In the genomic region with DNA sequence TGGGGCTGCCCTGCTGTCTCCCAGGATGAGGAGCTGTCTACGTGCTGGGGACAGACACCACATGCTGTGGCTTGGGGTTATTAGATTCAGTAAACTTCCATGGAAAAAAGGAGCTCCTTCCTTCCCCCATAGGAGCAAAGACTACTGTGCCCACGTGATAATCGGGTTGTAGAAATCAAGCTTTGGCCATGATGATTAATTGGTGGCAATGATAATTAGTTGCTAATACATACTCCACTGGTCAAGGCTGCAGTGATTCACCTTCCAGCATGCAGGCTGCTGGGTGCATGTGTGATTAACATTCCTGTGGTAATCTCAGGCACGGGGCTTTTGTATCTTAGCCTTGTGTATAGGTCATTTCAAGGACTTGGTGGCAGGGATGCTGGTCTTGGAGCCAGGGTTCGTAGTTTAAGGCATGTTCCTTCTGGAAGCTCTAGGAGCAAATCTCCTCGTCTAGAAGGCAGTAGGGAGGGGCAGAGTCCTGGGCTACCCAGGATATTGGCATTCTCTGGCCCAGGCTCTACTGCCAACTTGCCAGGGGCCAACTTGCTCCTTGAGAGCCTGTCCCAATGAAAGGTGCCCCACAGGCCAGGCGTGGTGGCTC, we compare ENCODE assay signal across 16 cellular contexts. TPM values are rescaled to one million over a fixed set of nuclear protein-coding genes. Genes with fewer than 3 reads are reported as not detected.
DNase-seq lines count a peak whose midpoint lies in the region; ATAC-seq and TF ChIP-seq lines count a peak whose summit lies in the region.
"Had no signal": no experiment of that assay in that cellular context is flagged by ENCODE, and none has a peak within 500 bp of the region (broad histone marks: within the 10 kb centered on the region; RNA-seq: fewer than 3 reads in every experiment).

No MANE protein-coding gene starts in this region.

- peak overlapping the region; percentile 0 for H2AK9ac ChIP-seq in IMR-90 (replicated peaks; ENCODE audit: low read depth, low read length, poor library complexity)

- TF ChIP-seq RAD21 in IMR-90 (IDR thresholded peaks at IDR 0.05; ENCODE audit: low read length), result no peak

- H2AK5ac ChIP-seq in IMR-90 (ENCODE audit: low read depth, low read length), result peak overlapping the region; percentile 63

- no peaks in the 10 kb centered on the region for H3K9me3 Mint-ChIP-seq in stimulated activated effector memory CD8-positive, alpha-beta T cell treated with anti-CD3 and anti-CD28 coated beads, Interleukin-12 subunit alpha, Interleukin-12 subunit beta, amount 100 ng/mL, for 72 hours
- H3K9me3 Mint-ChIP-seq: activated naive CD4-positive, alpha-beta T cell treated with anti-CD3 and anti-CD28 coated beads, Interleukin-2, amount 50 U/mL, for 72 hours had no signal

- intact Hi-C loops in IMR-90 (cut with micrococcal nuclease), result no loop called here

- H3K4ac ChIP-seq in IMR-90 (ENCODE audit: low read depth, low read length), result peak overlapping the region; percentile 53

- H4K5ac ChIP-seq in IMR-90 (ENCODE audit: low read depth, low read length), result no peak overlapping the region

- in situ Hi-C loops in IMR-90 (cut with MboI; ENCODE audit: low sequenced_read_pairs) (no loop called here), astrocyte of the cerebellum (cut with HindIII; ENCODE audit: low sequenced_read_pairs) (no loop called here)

- BruUV-seq in IMR-90 (replicated peaks; lab: Mats Ljungman, UMichigan), result no TSS peak

- dilution Hi-C loops in IMR-90 (cut with HindIII; ENCODE audit: low sequenced_read_pairs, unreplicated experiment), result no loop called here

- H3K9me1 ChIP-seq in IMR-90 (ENCODE audit: insufficient read depth, low read length), result peaks cover 15% of the 10 kb centered on the region; the same call in 1 of the 2 replicates

- CTCF ChIA-PET in IMR-90 (lab: Yijun Ruan, JAX), result interaction anchor here (1.6 kb wide), 1 partner anchor 53 kb away, joined by 3 read pairs; no protein-coding TSS in a partner anchor

- peaks cover 7% of the 10 kb centered on the region for H3K4me1 ChIP-seq in IMR-90 (ENCODE audit: control insufficient read depth, insufficient read depth, low read length)
- H3K4me1 ChIP-seq: left ventricle myocardium inferior, upper lobe of left lung had no signal

- H3K14ac ChIP-seq in IMR-90 (replicated peaks; ENCODE audit: low read depth, low read length), result peak overlapping the region; percentile 27

- H3K9me3 ChIP-seq in IMR-90 (ENCODE audit: control insufficient read depth, insufficient read depth, low read length), result no peaks in the 10 kb centered on the region
- H3K9me3 ChIP-seq: upper lobe of left lung had no signal

- H3K9ac ChIP-seq in IMR-90 (ENCODE audit: low read depth, low read length), result no peak overlapping the region

- peak overlapping the region in 1 of 2 experiments; percentile 26; a peak in 1 of 4 replicates for H4K8ac ChIP-seq in IMR-90 (ENCODE audit: low read depth in 2 of 2, low read length in 2 of 2)

- H2BK120ac ChIP-seq in IMR-90 (ENCODE audit: low read depth, low read length), result peak overlapping the region; percentile 48

- no peak overlapping the region for H3K27ac Mint-ChIP-seq in stimulated activated effector memory CD8-positive, alpha-beta T cell treated with anti-CD3 and anti-CD28 coated beads, Interleukin-12 subunit alpha, Interleukin-12 subunit beta, amount 100 ng/mL, for 72 hours
- H3K27ac Mint-ChIP-seq: progenitor cell of endocrine pancreas had no signal

- no peak overlapping the region for H3K56ac ChIP-seq in IMR-90 (ENCODE audit: extremely low read depth, insufficient read depth, low read length)

- no peak overlapping the region for H3K4me3 Mint-ChIP-seq in stimulated activated effector memory CD8-positive, alpha-beta T cell treated with anti-CD3 and anti-CD28 coated beads, Interleukin-12 subunit alpha, Interleukin-12 subunit beta, amount 100 ng/mL, for 72 hours
- H3K4me3 Mint-ChIP-seq: IgD-negative memory B cell had no signal

- DNase-seq in AG09319 (ENCODE audit: extremely low read depth, low read depth), result peak; percentile 63
- DNase-seq in IMR-90, result peak; percentile 84
- DNase-seq in astrocyte of the cerebellum (ENCODE audit: low read depth), result peak; percentile 78
- DNase-seq in kidney epithelial cell (ENCODE audit: low read depth), result peak; percentile 84
- no peak for DNase-seq in NCI-H2029 (lab: John Stamatoyannopoulos, UW)
- no peak for DNase-seq in KG1 (lab: John Stamatoyannopoulos, UW)
- DNase-seq in DMS79 (lab: John Stamatoyannopoulos, UW), result no peak
- no peak for DNase-seq in stimulated activated effector memory CD8-positive, alpha-beta T cell treated with anti-CD3 and anti-CD28 coated beads, Interleukin-12 subunit alpha, Interleukin-12 subunit beta, amount 100 ng/mL, for 72 hours (ENCODE audit: low spot score in 2 of 2)
- DNase-seq: activated CD4-positive, alpha-beta T cell treated with anti-CD3 and anti-CD28 coated beads, Interleukin-2, amount 50 U/mL, for 1 hour; left ventricle myocardium inferior; SIG-M5; upper lobe of left lung had no signal

- no peaks in the 10 kb centered on the region for H3K27me3 ChIP-seq in IMR-90 (ENCODE audit: control insufficient read depth, insufficient read depth, low read length)
- no peaks in the 10 kb centered on the region for H3K27me3 ChIP-seq in kidney epithelial cell (ENCODE audit: control insufficient read depth, insufficient read depth, low read length)
- H3K27me3 ChIP-seq: upper lobe of left lung had no signal

- H3K4me1 Mint-ChIP-seq in stimulated activated effector memory CD8-positive, alpha-beta T cell treated with anti-CD3 and anti-CD28 coated beads, Interleukin-12 subunit alpha, Interleukin-12 subunit beta, amount 100 ng/mL, for 72 hours, result peaks cover 8% of the 10 kb centered on the region

- ATAC-seq in IMR-90 (ENCODE audit: low read depth), result peak; percentile 83
- no peak for ATAC-seq in stimulated activated effector memory CD8-positive, alpha-beta T cell treated with anti-CD3 and anti-CD28 coated beads, Interleukin-12 subunit alpha, Interleukin-12 subunit beta, amount 100 ng/mL, for 72 hours
- ATAC-seq: activated naive CD4-positive, alpha-beta T cell treated with anti-CD3 and anti-CD28 coated beads, Interleukin-2, amount 50 U/mL, for 72 hours had no signal

- no peak overlapping the region for H3K18ac ChIP-seq in IMR-90 (ENCODE audit: low read depth, low read length)

- WGBS in IMR-90 (ENCODE audit: extremely low coverage in 2 of 2, insufficient read length in 1 of 2), 2 experiments, result 100% methylated on average over 1 of the region's 7 CpGs; no CpG with 5 or more reads in 1 of the 2 experiments

- H4K20me1 ChIP-seq in IMR-90 (ENCODE audit: insufficient read depth, low read length), result no peaks in the 10 kb centered on the region

- H3K4me3 ChIP-seq in IMR-90 (ENCODE audit: insufficient read depth, low read depth, low read length), result no peak overlapping the region
- H3K4me3 ChIP-seq in astrocyte of the cerebellum (ENCODE audit: low read depth, low read length), result no peak overlapping the region
- H3K4me3 ChIP-seq in kidney epithelial cell (ENCODE audit: low read depth, low read length), result no peak overlapping the region
- H3K4me3 ChIP-seq: left ventricle myocardium inferior, upper lobe of left lung had no signal

- no peaks in the 10 kb centered on the region for H3K79me1 ChIP-seq in IMR-90 (ENCODE audit: low read depth in 1 of 2, low read length in 2 of 2)

- TF ChIP-seq CTCF in AG09319 (IDR thresholded peaks at IDR 0.05; ENCODE audit: low read depth, low read length), result no peak
- TF ChIP-seq CTCF in IMR-90 (conservative IDR thresholded peaks at IDR 0.05; ENCODE audit: low read depth, low read length), result no peak
- no peak for TF ChIP-seq CTCF in astrocyte of the cerebellum (IDR thresholded peaks at IDR 0.05; ENCODE audit: low read depth, low read length, missing control alignments)
- TF ChIP-seq CTCF in kidney epithelial cell (IDR thresholded peaks at IDR 0.05; ENCODE audit: insufficient read depth, low read length, poor library complexity, severe bottlenecking), result no peak

- H2BK15ac ChIP-seq in IMR-90 (ENCODE audit: low read depth, low read length), result peak overlapping the region; percentile 3; the same call in 1 of the 3 replicates

- H3K27ac ChIP-seq in IMR-90 (ENCODE audit: insufficient read depth, low read length), result no peak overlapping the region
- H3K27ac ChIP-seq: left ventricle myocardium inferior, upper lobe of left lung had no signal

- peaks cover 11% of the 10 kb centered on the region for H3K36me3 Mint-ChIP-seq in stimulated activated effector memory CD8-positive, alpha-beta T cell treated with anti-CD3 and anti-CD28 coated beads, Interleukin-12 subunit alpha, Interleukin-12 subunit beta, amount 100 ng/mL, for 72 hours

- peak overlapping the region; percentile 64; the same call in 1 of the 2 replicates for H2BK20ac ChIP-seq in IMR-90 (ENCODE audit: low read depth, low read length)

- 0 out of 2 replicates have a peak overlapping the region, but pooled peaks have one; percentile 2 for H3K4me2 ChIP-seq in IMR-90 (ENCODE audit: low read depth, low read length)

- POLR2A ChIA-PET in IMR-90 (lab: Charles Lee; ENCODE audit: unreplicated experiment), result interaction anchor here (1.0 kb wide), 1 partner anchor 15 kb away, joined by 3 read pairs; no protein-coding TSS in a partner anchor

- H2BK5ac ChIP-seq in IMR-90 (ENCODE audit: low read depth, low read length, poor library complexity, severe bottlenecking), result no peak overlapping the region

- peak overlapping the region; percentile 28 for H2AFZ ChIP-seq in IMR-90 (replicated peaks; ENCODE audit: low read length, poor library complexity)

- peak overlapping the region; percentile 60 for H4K91ac ChIP-seq in IMR-90 (ENCODE audit: insufficient read depth, low read depth, low read length)

- H3K23ac ChIP-seq in IMR-90 (ENCODE audit: low read depth, low read length), result peak overlapping the region; percentile 61; the same call in 1 of the 2 replicates

- TF ChIP-seq POLR2A in IMR-90 (IDR thresholded peaks at IDR 0.05; ENCODE audit: low read depth, low read length), result no peak

- H3K36me3 ChIP-seq in IMR-90 (ENCODE audit: control insufficient read depth, insufficient read depth, low read length) (peaks cover 2% of the 10 kb centered on the region; the same call in 1 of the 2 replicates), kidney epithelial cell (ENCODE audit: control insufficient read depth, insufficient read depth, low read length) (no peaks in the 10 kb centered on the region)

TF ChIP-seq in IMR-90, 13 proteins besides CTCF, POLR2A, EP300 and RAD21 (continues in another document):
- TF ChIP-seq MAFK (IDR thresholded peaks at IDR 0.05; ENCODE audit: low read depth, low read length) (no peak), CEBPB (IDR thresholded peaks at IDR 0.05; ENCODE audit: low read depth, low read length) (peak; percentile 32; the same call in 1 of the 2 replicates), NFE2L2 (IDR thresholded peaks at IDR 0.05; ENCODE audit: low read depth, low read length) (no peak)

RNA-seq across cellular contexts. Expression of a gene that starts 41.4 kb away (rescaled TPM):
- 6.9 and 7.3 TPM in 2 replicates for total RNA-seq in IMR-90 (2012; rRNA removed)
- 8.4 and 8.6 TPM in 2 replicates for polyA plus RNA-seq in IMR-90 (2012; rRNA removed)
- 7.3 and 8.9 TPM in 2 replicates for polyA plus RNA-seq in IMR-90 (2012; cell fraction: cytosol; rRNA removed)
- polyA plus RNA-seq in IMR-90 (2012; cell fraction: nucleus; rRNA removed; ENCODE audit: low replicate concordance), result 11.4 and 14.8 TPM in 2 replicates
- total RNA-seq in kidney epithelial cell, result 11.8 and 13.0 TPM in 2 replicates

RNA-seq across cellular contexts. Expression of a gene that starts 56.8 kb away (rescaled TPM):
- total RNA-seq in IMR-90 (2012; rRNA removed), result not detected in 2 replicates
- polyA plus RNA-seq in IMR-90 (2012; rRNA removed), result not detected in 2 replicates
- not detected in 2 replicates for polyA plus RNA-seq in IMR-90 (2012; cell fraction: cytosol; rRNA removed)
- polyA plus RNA-seq in IMR-90 (2012; cell fraction: nucleus; rRNA removed; ENCODE audit: low replicate concordance), result not detected in 2 replicates
- total RNA-seq in kidney epithelial cell, result not detected in 2 replicates
- total RNA-seq: activated naive CD4-positive, alpha-beta T cell treated with anti-CD3 and anti-CD28 coated beads, Interleukin-2, amount 50 U/mL, for 72 hours; endothelial cell of umbilical vein; left ventricle myocardium inferior; progenitor cell of endocrine pancreas; upper lobe of left lung had no signal
- polyA plus RNA-seq: endothelial cell of umbilical vein, IgD-negative memory B cell had no signal

Comparison
In these comparisons a context has a peak if more than half of its experiments do, and no peak if none do; other contexts are left out.
1. DNase-seq: peak in AG09319 (single experiment), IMR-90 (single experiment), astrocyte of the cerebellum (single experiment) and kidney epithelial cell (single experiment); none in NCI-H2029 (single experiment), KG1 (single experiment), DMS79 (single experiment) and stimulated activated effector memory CD8-positive, alpha-beta T cell treated with anti-CD3 and anti-CD28 coated beads, Interleukin-12 subunit alpha, Interleukin-12 subunit beta, amount 100 ng/mL, for 72 hours (0 of 2).